Comparison of ENCODE assay signal across 24 cellular contexts in genomic region chr7:55237156-55237721, GRCh38.
"Had no signal": no experiment of that assay in that cellular context is flagged by ENCODE, and none has a peak within 500 bp of the region (broad histone marks: within the 10 kb centered on the region; RNA-seq: fewer than 3 reads in every experiment).

No MANE protein-coding gene starts in this region.

- H3K4me3 Mint-ChIP-seq: naive thymus-derived CD4-positive, alpha-beta T cell; nephron progenitor cell; stimulated activated effector memory CD8-positive, alpha-beta T cell treated with anti-CD3 and anti-CD28 coated beads, Interleukin-12 subunit alpha, Interleukin-12 subunit beta, amount 100 ng/mL, for 72 hours had no signal

- ATAC-seq: gastroesophageal sphincter; naive thymus-derived CD4-positive, alpha-beta T cell; right cardiac atrium; stimulated activated effector memory CD8-positive, alpha-beta T cell treated with anti-CD3 and anti-CD28 coated beads, Interleukin-12 subunit alpha, Interleukin-12 subunit beta, amount 100 ng/mL, for 72 hours; stimulated activated naive CD8-positive, alpha-beta T cell treated with anti-CD3 and anti-CD28 coated beads, Interleukin-15, Interleukin-2, amounts not matched to agents 100 U/mL and 50 U/mL, for 24 hours had no signal

- H3K9me3 Mint-ChIP-seq: nephron progenitor cell; stimulated activated effector memory CD8-positive, alpha-beta T cell treated with anti-CD3 and anti-CD28 coated beads, Interleukin-12 subunit alpha, Interleukin-12 subunit beta, amount 100 ng/mL, for 72 hours had no signal

- H3K36me3 ChIP-seq: colonic mucosa, esophagus squamous epithelium, gastroesophageal sphincter, left ventricle myocardium inferior, neutrophil, suprapubic skin, tibial artery, upper lobe of left lung, vagina had no signal

- H3K36me3 Mint-ChIP-seq: naive thymus-derived CD4-positive, alpha-beta T cell; stimulated activated effector memory CD8-positive, alpha-beta T cell treated with anti-CD3 and anti-CD28 coated beads, Interleukin-12 subunit alpha, Interleukin-12 subunit beta, amount 100 ng/mL, for 72 hours had no signal

- H3K27me3 ChIP-seq: colonic mucosa, neutrophil, upper lobe of left lung, vagina had no signal

- H3K9me3 ChIP-seq: colonic mucosa, esophagus squamous epithelium, gastroesophageal sphincter, left ventricle myocardium inferior, neutrophil, suprapubic skin, tibial artery, upper lobe of left lung, vagina had no signal

- DNase-seq: colonic mucosa; dermis blood vessel endothelial cell; esophagus squamous epithelium; foreskin fibroblast; glutamatergic neuron; islet precursor cell; left ventricle myocardium inferior; mesenchymal stem cell; nephron progenitor cell; posterior cingulate gyrus; right cardiac atrium; stimulated activated CD4-positive, alpha-beta T cell treated with anti-CD3 and anti-CD28 coated beads, Interleukin-4, amount 100 ng/mL, for 1 hour; stimulated activated CD8-positive, alpha-beta memory T cell treated with anti-CD3 and anti-CD28 coated beads, Interleukin-4, amount 100 ng/mL, for 48 hours; stimulated activated naive CD8-positive, alpha-beta T cell treated with anti-CD3 and anti-CD28 coated beads, Interleukin-15, Interleukin-2, amounts not matched to agents 100 U/mL and 50 U/mL, for 24 hours; tibial artery; upper lobe of left lung had no signal

- H3K27ac Mint-ChIP-seq: naive thymus-derived CD4-positive, alpha-beta T cell; nephron progenitor cell; stimulated activated effector memory CD8-positive, alpha-beta T cell treated with anti-CD3 and anti-CD28 coated beads, Interleukin-12 subunit alpha, Interleukin-12 subunit beta, amount 100 ng/mL, for 72 hours had no signal

- H3K4me2 ChIP-seq: smooth muscle cell had no signal

- H3K4me3 ChIP-seq: colonic mucosa, esophagus squamous epithelium, gastroesophageal sphincter, left ventricle myocardium inferior, lung, smooth muscle cell, suprapubic skin, tibial artery, upper lobe of left lung, vagina had no signal

- H3K4me1 Mint-ChIP-seq: naive thymus-derived CD4-positive, alpha-beta T cell had no signal

- H3K4me1 ChIP-seq: colonic mucosa, esophagus squamous epithelium, gastroesophageal sphincter, left ventricle myocardium inferior, suprapubic skin, tibial artery, upper lobe of left lung, vagina had no signal

- H3K27ac ChIP-seq: colonic mucosa, esophagus squamous epithelium, gastroesophageal sphincter, left ventricle myocardium inferior, neutrophil, suprapubic skin, tibial artery, upper lobe of left lung, vagina had no signal
